In the genomic region with DNA sequence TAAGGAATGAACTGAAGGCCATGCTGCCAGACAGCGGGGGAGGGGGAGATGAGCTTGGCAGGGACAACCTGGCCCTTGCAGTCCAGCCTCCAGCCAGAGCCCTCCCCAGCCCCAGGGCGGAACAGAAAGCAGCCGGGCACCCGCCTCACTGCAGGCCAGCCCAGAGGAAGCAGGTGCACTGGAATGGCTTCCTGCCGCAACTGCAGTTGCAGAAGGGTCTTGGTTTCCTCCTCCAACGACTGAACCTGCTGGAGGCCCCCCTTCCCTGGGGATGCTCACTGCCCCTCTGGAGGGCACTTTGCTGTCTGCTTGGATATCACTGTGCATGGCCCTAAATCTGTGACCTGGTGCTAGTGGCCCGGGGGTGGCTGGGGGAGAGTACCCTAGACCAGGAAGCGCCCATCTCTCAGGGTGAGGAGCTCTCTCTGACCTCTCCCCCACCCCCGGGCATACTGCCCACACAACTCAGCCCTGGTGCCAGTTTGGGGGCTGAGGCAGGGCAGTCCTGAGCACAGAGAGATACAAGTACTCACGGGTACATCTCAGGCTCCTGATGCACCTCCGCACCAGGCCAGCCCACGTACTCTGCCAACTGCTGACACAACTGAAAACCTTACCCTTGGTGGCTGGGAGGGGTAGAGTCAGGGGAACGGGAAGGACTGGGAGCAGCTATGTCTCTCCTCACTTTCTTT, we compare ENCODE assay signal across 8 cellular contexts. TPM values are rescaled to one million over a fixed set of nuclear protein-coding genes. Genes with fewer than 3 reads are reported as not detected.
DNase-seq lines count a peak whose midpoint lies in the region; ATAC-seq and TF ChIP-seq lines count a peak whose summit lies in the region.

No MANE protein-coding gene starts in this region.

- peak overlapping the region; percentile 49 for H3K4me3 ChIP-seq in fibroblast of mammary gland (ENCODE audit: control insufficient read depth, low read depth, low read length)
- peak overlapping the region; percentile 59 to 71 (median 62) for H3K4me3 ChIP-seq in gastrocnemius medialis
- no peak overlapping the region for H3K4me3 ChIP-seq in SJCRH30
- no peak overlapping the region for H3K4me3 ChIP-seq in H7 (ENCODE audit: insufficient read depth, low read depth, low read length)

- H3K4me3 Mint-ChIP-seq in T-helper 17 cell = peak overlapping the region; percentile 96

- H3K4me1 ChIP-seq in gastrocnemius medialis (peaks cover 66 to 68% of the 10 kb centered on the region in 2 donors), SJCRH30 (peaks cover 42% of the 10 kb centered on the region)

- intact Hi-C loops in gastrocnemius medialis (cut with DNase I; ENCODE audit: low total_unique reads) = loop anchor here (10.0 kb wide), 1 partner anchor 486 kb away; a partner anchor contains a TSS

- no peak for TF ChIP-seq CTCF in fibroblast of mammary gland (conservative IDR thresholded peaks at IDR 0.05; ENCODE audit: control insufficient read depth, insufficient read depth, low read depth, low read length)
- TF ChIP-seq CTCF in gastrocnemius medialis (IDR thresholded peaks at IDR 0.05 in 4 of 5, conservative IDR thresholded peaks at IDR 0.05 in 1 of 5) = no peak

- TF ChIP-seq POLR2A in gastrocnemius medialis (IDR thresholded peaks at IDR 0.05) = peak; percentile 27 to 54

- H3K4me1 Mint-ChIP-seq in T-helper 17 cell = peaks cover 53% of the 10 kb centered on the region

- no peaks in the 10 kb centered on the region for H3K36me3 Mint-ChIP-seq in T-helper 17 cell (ENCODE audit: low read depth)

- peak overlapping the region; percentile 98 for H3K27ac Mint-ChIP-seq in T-helper 17 cell

- H3K27ac ChIP-seq in gastrocnemius medialis (peak overlapping the region; percentile 92 to 98 (median 96)), SJCRH30 (no peak overlapping the region)

- H3K27me3 Mint-ChIP-seq in T-helper 17 cell = no peaks in the 10 kb centered on the region

- H3K9me3 ChIP-seq in T-helper 17 cell (ENCODE audit: control insufficient read depth, low read length, poor library complexity, severe bottlenecking) = no peaks in the 10 kb centered on the region
- no peaks in the 10 kb centered on the region for H3K9me3 ChIP-seq in gastrocnemius medialis
- H3K9me3 ChIP-seq in SJCRH30 (replicated peaks) = no peaks in the 10 kb centered on the region

- peak; percentile 27 for DNase-seq in stimulated activated CD4-positive, alpha-beta T cell treated with anti-CD3 and anti-CD28 coated beads, Interleukin-12 subunit alpha, Interleukin-12 subunit beta, amount 100 ng/mL, for 4 hours
- DNase-seq in stimulated activated CD4-positive, alpha-beta T cell treated with anti-CD3 and anti-CD28 coated beads, Interleukin-4, amount 100 ng/mL, for 4 hours = no peak
- DNase-seq in T-helper 17 cell (no peak), fibroblast of mammary gland (ENCODE audit: low read depth) (no peak), gastrocnemius medialis (peak; percentile 83 to 90), SJCRH30 (no peak), H7 (no peak)

- in situ Hi-C loops in gastrocnemius medialis (cut with MboI; ENCODE audit: low sequenced_read_pairs in 4 of 4) = no loop called here

- H3K36me3 ChIP-seq in gastrocnemius medialis (peaks cover 0 to 10% of the 10 kb centered on the region in 2 donors), SJCRH30 (no peaks in the 10 kb centered on the region), H7 (replicated peaks; ENCODE audit: control insufficient read depth, insufficient read depth, low read length) (no peaks in the 10 kb centered on the region)

- H3K27me3 ChIP-seq in gastrocnemius medialis = no peaks in the 10 kb centered on the region
- H3K27me3 ChIP-seq in SJCRH30 = no peaks in the 10 kb centered on the region
- H3K27me3 ChIP-seq in H7 (ENCODE audit: control insufficient read depth, insufficient read depth, low read length) = no peaks in the 10 kb centered on the region

- peak; percentile 32 for ATAC-seq in T-helper 17 cell
- ATAC-seq in gastrocnemius medialis = peak; percentile 56 to 59
- ATAC-seq in HG03280 (IDR thresholded peaks at IDR 0.05; ENCODE audit: unreplicated experiment) = no peak

RNA-seq across cellular contexts. Expression of a gene that starts 41.1 kb away (rescaled TPM):
- total RNA-seq in T-helper 17 cell = 100 to 1,000 TPM; 142 to 153 TPM
- 1,000 to 10,000 TPM in 1 of 4 donors, 100 to 1,000 TPM in 3; 526 to 1,058 (median 835) TPM for total RNA-seq in gastrocnemius medialis
- total RNA-seq in SJCRH30 (2014; rRNA removed; shearing (Covaris generic)) = 86.9 and 91.9 TPM in 2 replicates
- 13.5 and 16.6 TPM in 2 replicates for total RNA-seq in H7 (2014; rRNA removed; shearing (Covaris generic))

Comparison
In these comparisons a context has a peak if more than half of its experiments do, and no peak if none do; other contexts are left out.
1. DNase-seq: peak in stimulated activated CD4-positive, alpha-beta T cell treated with anti-CD3 and anti-CD28 coated beads, Interleukin-12 subunit alpha, Interleukin-12 subunit beta, amount 100 ng/mL, for 4 hours (single experiment) and gastrocnemius medialis (2 of 2); none in stimulated activated CD4-positive, alpha-beta T cell treated with anti-CD3 and anti-CD28 coated beads, Interleukin-4, amount 100 ng/mL, for 4 hours (0 of 2), T-helper 17 cell (0 of 3), fibroblast of mammary gland (single experiment), SJCRH30 (0 of 2) and H7 (single experiment).
2. H3K4me3 ChIP-seq: peak in fibroblast of mammary gland (single experiment) and gastrocnemius medialis (4 of 4); none in SJCRH30 (single experiment) and H7 (single experiment).